ENCODE assay signal across 1 cellular context in genomic region chr1:63155437-63155836, GRCh38.
TF ChIP-seq lines count a peak whose summit lies in the region.

No MANE protein-coding gene starts in this region.

TF ChIP-seq in H1, 55 proteins besides CTCF, POLR2A, EP300 and RAD21 (continued from another document):
- TF ChIP-seq PHF8 (conservative IDR thresholded peaks at IDR 0.05; ENCODE audit: low read depth, low read length) = no peak
- TF ChIP-seq YY1 (IDR thresholded peaks at IDR 0.05; ENCODE audit: low read depth, low read length) = no peak
- TF ChIP-seq GTF2F1 (IDR thresholded peaks at IDR 0.05; ENCODE audit: borderline replicate concordance, low read depth, low read length) = no peak
- TF ChIP-seq KDM1A (IDR thresholded peaks at IDR 0.05; ENCODE audit: borderline replicate concordance, low read length) = no peak
- no peak for TF ChIP-seq SRF (IDR thresholded peaks at IDR 0.05; ENCODE audit: low read depth, low read length)
- no peak for TF ChIP-seq EGR1 (IDR thresholded peaks at IDR 0.05; ENCODE audit: borderline replicate concordance, low read depth, low read length)
